26 cellular contexts compared by ENCODE assay signal in genomic region chr18:26376106-26376505, GRCh38.
"Had no signal": no experiment of that assay in that cellular context is flagged by ENCODE, and none has a peak within 500 bp of the region (broad histone marks: within the 10 kb centered on the region; RNA-seq: fewer than 3 reads in every experiment).

No MANE protein-coding gene starts in this region.

- ATAC-seq: effector memory CD8-positive, alpha-beta T cell; esophagus mucosa; gastrocnemius medialis; heart right ventricle; left cardiac atrium; left lung; left ventricle myocardium superior; lower lobe of right lung; mucosa of descending colon had no signal

- H3K27ac ChIP-seq: colonic mucosa, epithelial cell of prostate, esophagus squamous epithelium, gastrocnemius medialis, heart right ventricle, left lung, lower lobe of right lung had no signal

- H3K4me3 ChIP-seq: colonic mucosa, esophagus squamous epithelium, gastrocnemius medialis, heart right ventricle, left lung, lower lobe of right lung, mucosa of descending colon had no signal

- H3K9me3 ChIP-seq: colonic mucosa, esophagus squamous epithelium, gastrocnemius medialis, left lung, lower lobe of right lung, mucosa of descending colon had no signal

- H3K27me3 ChIP-seq: colonic mucosa, esophagus squamous epithelium, gastrocnemius medialis, heart right ventricle, left lung had no signal

- H3K4me1 ChIP-seq: colonic mucosa, esophagus squamous epithelium, gastrocnemius medialis, heart right ventricle, left lung, lower lobe of right lung had no signal

- DNase-seq: colonic mucosa; cortex of kidney; effector CD8-positive, alpha-beta T cell; effector memory CD8-positive, alpha-beta T cell; endodermal cell; erythroblast; esophagus squamous epithelium; foreskin fibroblast; foreskin melanocyte; gastrocnemius medialis; glutamatergic neuron; head of caudate nucleus; heart right ventricle; hippocampal formation; left cardiac atrium; left lung; left ventricle myocardium superior; lower lobe of right lung; mesenchymal stem cell; mucosa of descending colon; naive B cell had no signal

- FAIRE-seq: endometrium, islet of Langerhans, keratinocyte had no signal

- H3K36me3 ChIP-seq: colonic mucosa, esophagus squamous epithelium, gastrocnemius medialis, heart right ventricle, left lung, lower lobe of right lung had no signal
